15 cellular contexts compared by ENCODE assay signal in the genomic region with DNA sequence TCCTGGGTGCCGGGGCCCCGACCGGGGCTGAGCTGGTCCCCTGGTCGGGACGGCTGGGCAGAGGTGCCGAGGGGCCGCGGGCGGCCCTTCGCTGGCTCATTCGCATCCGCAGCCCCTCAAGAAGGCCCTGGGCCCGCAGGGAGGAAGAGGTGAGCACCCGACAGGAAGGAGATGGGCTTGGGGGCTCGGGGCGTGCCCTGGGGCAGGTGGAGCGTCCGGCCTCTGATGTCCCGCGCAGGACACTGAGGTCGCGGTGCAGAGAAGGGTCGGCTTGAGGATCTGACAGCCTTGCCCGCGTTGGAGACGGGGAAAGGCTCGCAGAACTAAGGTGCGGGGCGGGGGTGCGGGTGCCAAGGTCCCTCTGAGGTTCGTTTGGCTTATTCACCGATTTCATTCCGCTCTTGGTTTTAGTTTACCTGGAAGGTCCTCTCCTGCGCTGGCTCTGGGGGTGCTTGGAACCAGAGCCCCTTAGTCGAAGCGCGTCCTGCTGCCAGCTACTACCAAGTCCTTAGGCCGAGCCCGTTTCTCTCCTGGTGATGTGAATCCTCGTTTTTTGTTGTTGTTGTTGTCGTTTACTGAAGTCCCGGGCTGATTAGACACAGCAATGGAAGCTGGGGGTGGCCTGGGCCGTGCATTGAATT. TPM values are rescaled to one million over a fixed set of nuclear protein-coding genes. Genes with fewer than 3 reads are reported as not detected.
DNase-seq lines count a peak whose midpoint lies in the region; ATAC-seq, FAIRE-seq and TF ChIP-seq lines count a peak whose summit lies in the region.
"Had no signal": no experiment of that assay in that cellular context is flagged by ENCODE, and none has a peak within 500 bp of the region (broad histone marks: within the 10 kb centered on the region; RNA-seq: fewer than 3 reads in every experiment).

No MANE protein-coding gene starts in this region.

- no peak for TF ChIP-seq POLR2A in suprapubic skin (IDR thresholded peaks at IDR 0.05)

- H3K9me3 ChIP-seq in kidney (ENCODE audit: control insufficient read depth in 1 of 2, low read length in 2 of 2) = no peaks in the 10 kb centered on the region
- no peaks in the 10 kb centered on the region for H3K9me3 ChIP-seq in suprapubic skin
- H3K9me3 ChIP-seq: MG63, uterus had no signal

- no peak for TF ChIP-seq CTCF in kidney (IDR thresholded peaks at IDR 0.05; ENCODE audit: borderline replicate concordance, extremely low read depth, insufficient read depth)
- no peak for TF ChIP-seq CTCF in suprapubic skin (IDR thresholded peaks at IDR 0.05)

- peaks cover 23% of the 10 kb centered on the region for H3K27me3 ChIP-seq in suprapubic skin
- H3K27me3 ChIP-seq: MG63, uterus had no signal

- FAIRE-seq in kidney (lab: Jason Lieb, UNC) = no peak
- FAIRE-seq: D721Med had no signal

- POLR2A ChIA-PET in activated CD4-positive, alpha-beta T cell treated with anti-CD3 and anti-CD28 coated beads, Interleukin-2, amount 10 ng/mL, durations not matched to agents 7 days and 5 days (lab: Charles Lee) = no interaction called here

- intact Hi-C loops in activated T-helper 2 cell treated with anti-CD3 and anti-CD28 coated beads, Interferon-gamma antibody, Interleukin-2, Interleukin-4, amounts not matched to agents 10 μg/mL and 5 μg/mL and 100 μg/mL, durations not matched to agents 14 hours and 24 hours and 36 hours (cut with micrococcal nuclease) = no loop called here
- intact Hi-C loops in kidney (cut with DNase I) = no loop called here

- peaks cover 53% of the 10 kb centered on the region for H3K27me3 Mint-ChIP-seq in activated CD4-positive, alpha-beta T cell treated with anti-CD3 and anti-CD28 coated beads, Interleukin-2, amount 10 ng/mL, durations not matched to agents 7 days and 5 days
- H3K27me3 Mint-ChIP-seq in activated T-helper 2 cell treated with anti-CD3 and anti-CD28 coated beads, Interferon-gamma antibody, Interleukin-2, Interleukin-4, amounts not matched to agents 10 μg/mL and 5 μg/mL and 100 μg/mL, durations not matched to agents 14 hours and 24 hours and 36 hours (ENCODE audit: low read depth) = peaks cover 63% of the 10 kb centered on the region

- H3K9me3 Mint-ChIP-seq in activated CD4-positive, alpha-beta T cell treated with anti-CD3 and anti-CD28 coated beads, Interleukin-2, amount 10 ng/mL, durations not matched to agents 7 days and 5 days = no peaks in the 10 kb centered on the region
- H3K9me3 Mint-ChIP-seq in activated T-helper 2 cell treated with anti-CD3 and anti-CD28 coated beads, Interferon-gamma antibody, Interleukin-2, Interleukin-4, amounts not matched to agents 10 μg/mL and 5 μg/mL and 100 μg/mL, durations not matched to agents 14 hours and 24 hours and 36 hours = no peaks in the 10 kb centered on the region

- CTCF ChIA-PET in activated CD4-positive, alpha-beta T cell treated with anti-CD3 and anti-CD28 coated beads, Interleukin-2, amount 10 ng/mL, durations not matched to agents 7 days and 5 days (lab: Charles Lee) = interaction anchor here (0.6 kb wide), 1 partner anchor 633 kb away, joined by 3 read pairs; no protein-coding TSS in a partner anchor

- H3K36me3 ChIP-seq in kidney (ENCODE audit: control insufficient read depth in 1 of 2, insufficient read depth in 2 of 2, low read length in 2 of 2) (no peaks in the 10 kb centered on the region), suprapubic skin (no peaks in the 10 kb centered on the region)
- H3K36me3 ChIP-seq: MG63, uterus had no signal

- no peak overlapping the region for H3K27ac Mint-ChIP-seq in activated CD4-positive, alpha-beta T cell treated with anti-CD3 and anti-CD28 coated beads, Interleukin-2, amount 10 ng/mL, durations not matched to agents 7 days and 5 days
- no peak overlapping the region for H3K27ac Mint-ChIP-seq in activated T-helper 2 cell treated with anti-CD3 and anti-CD28 coated beads, Interferon-gamma antibody, Interleukin-2, Interleukin-4, amounts not matched to agents 10 μg/mL and 5 μg/mL and 100 μg/mL, durations not matched to agents 14 hours and 24 hours and 36 hours

- peaks cover 25% of the 10 kb centered on the region for H3K4me1 Mint-ChIP-seq in activated CD4-positive, alpha-beta T cell treated with anti-CD3 and anti-CD28 coated beads, Interleukin-2, amount 10 ng/mL, durations not matched to agents 7 days and 5 days
- H3K4me1 Mint-ChIP-seq in activated T-helper 2 cell treated with anti-CD3 and anti-CD28 coated beads, Interferon-gamma antibody, Interleukin-2, Interleukin-4, amounts not matched to agents 10 μg/mL and 5 μg/mL and 100 μg/mL, durations not matched to agents 14 hours and 24 hours and 36 hours (ENCODE audit: low read depth) = peaks cover 23% of the 10 kb centered on the region

- H3K4me1 ChIP-seq in kidney (ENCODE audit: control insufficient read depth in 1 of 2, insufficient read depth in 1 of 2, low read depth in 1 of 2, low read length in 2 of 2) = peaks cover 0 to 5% of the 10 kb centered on the region in 2 donors
- peaks cover 32% of the 10 kb centered on the region for H3K4me1 ChIP-seq in suprapubic skin

- H3K4me3 Mint-ChIP-seq in activated CD4-positive, alpha-beta T cell treated with anti-CD3 and anti-CD28 coated beads, Interleukin-2, amount 10 ng/mL, durations not matched to agents 7 days and 5 days = peak overlapping the region; percentile 26
- peak overlapping the region; percentile 47 for H3K4me3 Mint-ChIP-seq in activated T-helper 2 cell treated with anti-CD3 and anti-CD28 coated beads, Interferon-gamma antibody, Interleukin-2, Interleukin-4, amounts not matched to agents 10 μg/mL and 5 μg/mL and 100 μg/mL, durations not matched to agents 14 hours and 24 hours and 36 hours (ENCODE audit: low read depth)

- no peak for DNase-seq in activated CD4-positive, alpha-beta T cell treated with anti-CD3 and anti-CD28 coated beads, Interleukin-2, amount 10 ng/mL, durations not matched to agents 7 days and 5 days
- no peak for DNase-seq in activated CD4-positive, alpha-beta T cell treated with anti-CD3 and anti-CD28 coated beads for 4 hours
- no peak for DNase-seq in activated T-helper 2 cell treated with anti-CD3 and anti-CD28 coated beads, Interferon-gamma antibody, Interleukin-2, Interleukin-4, amounts not matched to agents 10 μg/mL and 5 μg/mL and 100 μg/mL, durations not matched to agents 14 hours and 24 hours and 36 hours (ENCODE audit: low spot score)
- DNase-seq in kidney = peak; percentile 81
- no peak for DNase-seq in suprapubic skin (ENCODE audit: low spot score in 2 of 2)
- DNase-seq in COR-L47 (lab: John Stamatoyannopoulos, UW) = no peak
- no peak for DNase-seq in D341Med (ENCODE audit: low spot score)
- DNase-seq: left cardiac atrium; MG63; NCI-H2081 treated with DMSO at 0.1 percent for 48 hours; stimulated activated CD4-positive, alpha-beta T cell treated with anti-CD3 and anti-CD28 coated beads, Interleukin-12 subunit alpha, Interleukin-12 subunit beta, amount 100 ng/mL, for 4 hours; uterus had no signal

- no peak overlapping the region for H3K9ac ChIP-seq in kidney (ENCODE audit: low read length in 2 of 2)

- 37% methylated on average over 25 of the region's 43 CpGs for WGBS in suprapubic skin

- H3K4me3 ChIP-seq in kidney (ENCODE audit: low read length in 2 of 2) = no peak overlapping the region
- peak overlapping the region; percentile 61 for H3K4me3 ChIP-seq in suprapubic skin
- H3K4me3 ChIP-seq: MG63, uterus had no signal

- TF ChIP-seq EP300 in suprapubic skin (IDR thresholded peaks at IDR 0.05) = no peak

- ATAC-seq in GM18909 (IDR thresholded peaks at IDR 0.05; ENCODE audit: poor library complexity, unreplicated experiment) = no peak

- H3K27ac ChIP-seq in kidney (ENCODE audit: low read depth in 2 of 2, low read length in 2 of 2) (no peak overlapping the region), suprapubic skin (no peak overlapping the region)
- H3K27ac ChIP-seq: uterus had no signal

- no peaks in the 10 kb centered on the region for H3K36me3 Mint-ChIP-seq in activated CD4-positive, alpha-beta T cell treated with anti-CD3 and anti-CD28 coated beads, Interleukin-2, amount 10 ng/mL, durations not matched to agents 7 days and 5 days (ENCODE audit: low read depth)
- H3K36me3 Mint-ChIP-seq in activated T-helper 2 cell treated with anti-CD3 and anti-CD28 coated beads, Interferon-gamma antibody, Interleukin-2, Interleukin-4, amounts not matched to agents 10 μg/mL and 5 μg/mL and 100 μg/mL, durations not matched to agents 14 hours and 24 hours and 36 hours (ENCODE audit: low read depth) = no peaks in the 10 kb centered on the region

RNA-seq across cellular contexts. Expression of a gene that starts 18.9 kb away (rescaled TPM):
- under 1 TPM; 0.72 to 0.77 TPM for total RNA-seq in activated CD4-positive, alpha-beta T cell treated with anti-CD3 and anti-CD28 coated beads, Interleukin-2, amount 10 ng/mL, durations not matched to agents 7 days and 5 days
- 1.8 and 2.8 TPM in 2 replicates for total RNA-seq in activated T-helper 2 cell treated with anti-CD3 and anti-CD28 coated beads, Interferon-gamma antibody, Interleukin-2, Interleukin-4, amounts not matched to agents 10 μg/mL and 5 μg/mL and 100 μg/mL, durations not matched to agents 14 hours and 24 hours and 36 hours
- 5.9 TPM for total RNA-seq in kidney
- 0.65 TPM for polyA plus RNA-seq in kidney (ENCODE audit: insufficient read depth, low read depth, low replicate concordance)
- total RNA-seq in suprapubic skin = 1 to 10 TPM in 2 of 4 donors, under 1 TPM in 1, not detected in 1; 0.15 to 1.5 (median 1.2) TPM
- total RNA-seq: A673 had no signal

RNA-seq across cellular contexts. Expression of a gene that starts 52.1 kb away (rescaled TPM):
- total RNA-seq in activated CD4-positive, alpha-beta T cell treated with anti-CD3 and anti-CD28 coated beads, Interleukin-2, amount 10 ng/mL, durations not matched to agents 7 days and 5 days = 1 to 10 TPM; 1.2 to 1.3 TPM
- 0.64 and 1.0 TPM in 2 replicates for total RNA-seq in activated T-helper 2 cell treated with anti-CD3 and anti-CD28 coated beads, Interferon-gamma antibody, Interleukin-2, Interleukin-4, amounts not matched to agents 10 μg/mL and 5 μg/mL and 100 μg/mL, durations not matched to agents 14 hours and 24 hours and 36 hours
- total RNA-seq in kidney = 2.5 TPM
- not detected for polyA plus RNA-seq in kidney (ENCODE audit: insufficient read depth, low read depth, low replicate concordance)
- total RNA-seq in suprapubic skin = 1 to 10 TPM in 2 of 4 donors, not detected in 2; 1.2 to 1.6 TPM
- total RNA-seq: A673 had no signal
